ENCODE assay signal across 20 cellular contexts in the genomic region with DNA sequence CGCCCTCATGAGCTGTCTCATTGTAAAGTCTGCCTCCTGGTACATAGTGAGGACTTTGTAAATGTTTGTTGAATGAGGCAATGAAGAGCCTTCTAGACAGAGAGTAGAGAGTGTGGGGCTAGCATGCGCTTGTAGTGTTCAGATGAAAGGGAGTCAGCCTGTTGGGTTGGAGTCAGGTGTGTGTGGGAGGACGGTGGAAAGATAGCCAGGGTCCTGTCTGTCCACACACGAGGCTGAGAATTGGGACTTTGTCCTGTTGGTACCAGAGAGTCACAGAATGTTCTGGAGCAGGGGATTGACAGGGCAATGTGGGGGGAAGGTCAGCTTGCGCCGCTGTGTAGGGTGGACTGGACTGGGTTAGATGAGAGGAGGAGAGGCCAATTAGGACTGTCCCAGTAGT. TPM values are rescaled to one million over a fixed set of nuclear protein-coding genes. Genes with fewer than 3 reads are reported as not detected.
A peak's percentile ranks its signal among the peaks of the same experiment; 100 is the strongest.
DNase-seq lines count a peak whose midpoint lies in the region; ATAC-seq, FAIRE-seq and TF ChIP-seq lines count a peak whose summit lies in the region.
"Had no signal": no experiment of that assay in that cellular context is flagged by ENCODE, and none has a peak within 500 bp of the region (broad histone marks: within the 10 kb centered on the region; RNA-seq: fewer than 3 reads in every experiment).

No MANE protein-coding gene starts in this region.

- DNase-seq in Caco-2 (no peak), K562 (ENCODE audit: extremely low read depth in 1 of 4, low spot score in 3 of 4) (no peak), HepG2 (ENCODE audit: low spot score) (peak; percentile 65), type B pancreatic cell (ENCODE audit: extremely low spot score, unreplicated experiment) (no peak), activated gamma-delta T cell (lab: John Stamatoyannopoulos, UW) (no peak), omental fat pad (ENCODE audit: low spot score) (no peak)
- no peak for DNase-seq in CD8-positive, alpha-beta memory T cell
- DNase-seq: 8988T; ACHN; CD4-positive, CD25-positive, alpha-beta regulatory T cell; DMS153; DMS79 treated with DMSO at 0.1 percent for 48 hours; EL; GM23248; H7 had no signal

- POLR2A ChIA-PET in Caco-2 (lab: Charles Lee) (no interaction called here), K562 (lab: Yijun Ruan, JAX) (no interaction called here), HepG2 (lab: Yijun Ruan, JAX) (no interaction called here)
- POLR2A ChIA-PET in CD8-positive, alpha-beta memory T cell (lab: Charles Lee): no interaction called here

- H3K4me1 Mint-ChIP-seq in Caco-2 (ENCODE audit: low read depth, unreplicated experiment) (peaks cover 15% of the 10 kb centered on the region), type B pancreatic cell (ENCODE audit: unreplicated experiment) (peaks cover 34% of the 10 kb centered on the region)
- H3K4me1 Mint-ChIP-seq in CD8-positive, alpha-beta memory T cell: no peaks in the 10 kb centered on the region
- H3K4me1 Mint-ChIP-seq: CD4-positive, CD25-positive, alpha-beta regulatory T cell had no signal

- no peaks in the 10 kb centered on the region for H3K36me3 ChIP-seq in Caco-2 (ENCODE audit: control insufficient read depth, insufficient read depth, low read length)
- H3K36me3 ChIP-seq in K562 (ENCODE audit: control insufficient read depth, insufficient read depth, low read length): no peaks in the 10 kb centered on the region
- H3K36me3 ChIP-seq in HepG2 (replicated peaks in 1 of 2; ENCODE audit: control insufficient read depth in 1 of 2, insufficient read depth in 2 of 2, low read length in 2 of 2): no peaks in the 10 kb centered on the region
- H3K36me3 ChIP-seq in CD8-positive, alpha-beta memory T cell (ENCODE audit: insufficient read depth, low read length): no peaks in the 10 kb centered on the region
- H3K36me3 ChIP-seq: BLaER1 treated with 17β-estradiol and CSF1 and Interleukin-3, amounts not matched to agents 10 nM and 100 nM had no signal

- H2AFZ ChIP-seq in K562 (ENCODE audit: low read depth, low read length): no peak overlapping the region
- H2AFZ ChIP-seq in HepG2 (ENCODE audit: low read length): no peak overlapping the region
- H2AFZ ChIP-seq: GM23248 had no signal

- no peaks in the 10 kb centered on the region for H3K79me2 ChIP-seq in K562 (ENCODE audit: control insufficient read depth, insufficient read depth, low read length)
- H3K79me2 ChIP-seq in HepG2 (ENCODE audit: insufficient read depth, low read length): no peaks in the 10 kb centered on the region

- no peak for TF ChIP-seq CTCF in Caco-2 (IDR thresholded peaks at IDR 0.05; ENCODE audit: insufficient read depth in 1 of 2, low read depth in 1 of 2, low read length in 1 of 2, severe bottlenecking in 1 of 2, unreplicated experiment in 1 of 2)
- no peak for TF ChIP-seq CTCF in K562 (IDR thresholded peaks at IDR 0.05 in 2 of 3, conservative IDR thresholded peaks at IDR 0.05 in 1 of 3; ENCODE audit: insufficient read depth in 2 of 3, low read depth in 1 of 3, low read length in 3 of 3)
- TF ChIP-seq CTCF in HepG2 (CRISPR knock-in tag; IDR thresholded peaks at IDR 0.05): no peak
- no peak for TF ChIP-seq CTCF in type B pancreatic cell (conservative IDR thresholded peaks at IDR 0.05)
- no peak for TF ChIP-seq CTCF in omental fat pad (IDR thresholded peaks at IDR 0.05)

- FAIRE-seq in K562 (lab: Jason Lieb, UNC) (no peak), HepG2 (lab: Jason Lieb, UNC) (no peak)
- FAIRE-seq: D721Med, G401.6, GM12891 had no signal

- H3K4me3 ChIP-seq in Caco-2 (ENCODE audit: low read depth, low read length) (no peak overlapping the region), K562 (no peak overlapping the region), HepG2 (replicated peaks in 1 of 3; ENCODE audit: insufficient read depth in 1 of 3, low read depth in 2 of 3, low read length in 3 of 3) (peak overlapping the region in 1 of 3 experiments; percentile 2; a peak in 1 of 6 replicates)
- H3K4me3 ChIP-seq in CD8-positive, alpha-beta memory T cell (ENCODE audit: low read length): no peak overlapping the region
- H3K4me3 ChIP-seq: BLaER1 treated with 17β-estradiol and CSF1 and Interleukin-3, amounts not matched to agents 10 nM and 100 nM; GM23248 had no signal

- TF ChIP-seq POLR2A in K562 (conservative IDR thresholded peaks at IDR 0.05) (no peak), HepG2 (IDR thresholded peaks at IDR 0.05; ENCODE audit: insufficient read depth in 1 of 2, low read depth in 2 of 2, low read length in 2 of 2) (no peak)

- peak overlapping the region; percentile 57 for H3K27ac Mint-ChIP-seq in Caco-2 (ENCODE audit: unreplicated experiment)
- H3K27ac Mint-ChIP-seq in type B pancreatic cell: peak overlapping the region; percentile 23
- H3K27ac Mint-ChIP-seq in CD8-positive, alpha-beta memory T cell: no peak overlapping the region
- H3K27ac Mint-ChIP-seq: CD4-positive, CD25-positive, alpha-beta regulatory T cell had no signal

- peak; percentile 23; the same call in 2 of the 3 replicates for ATAC-seq in K562
- ATAC-seq in HepG2: peak; percentile 58
- ATAC-seq in omental fat pad (ENCODE audit: low FRiP score): no peak

- intact Hi-C loops in Caco-2 (cut with micrococcal nuclease; ENCODE audit: unreplicated experiment) (no loop called here), K562 (cut with micrococcal nuclease) (no loop called here), HepG2 (cut with micrococcal nuclease; ENCODE audit: unreplicated experiment) (loop anchor here (2.0 to 5.0 kb wide), 3 partner anchors 17 to 114 kb away; no protein-coding TSS in a partner anchor)

- H3K36me3 Mint-ChIP-seq in Caco-2 (ENCODE audit: insufficient read depth, unreplicated experiment) (no peaks in the 10 kb centered on the region), type B pancreatic cell (no peaks in the 10 kb centered on the region)
- H3K36me3 Mint-ChIP-seq in CD8-positive, alpha-beta memory T cell: no peaks in the 10 kb centered on the region
- H3K36me3 Mint-ChIP-seq: CD4-positive, CD25-positive, alpha-beta regulatory T cell; IgD-negative memory B cell had no signal

- H4K20me1 ChIP-seq in K562 (replicated peaks; ENCODE audit: control insufficient read depth, insufficient read depth, low read length): no peaks in the 10 kb centered on the region
- H4K20me1 ChIP-seq in HepG2 (ENCODE audit: insufficient read depth, low read length): no peaks in the 10 kb centered on the region
- H4K20me1 ChIP-seq: BLaER1 treated with 17β-estradiol and CSF1 and Interleukin-3, amounts not matched to agents 10 nM and 100 nM had no signal

- H3K4me1 ChIP-seq in Caco-2 (0 out of 2 replicates have a peak, but pooled peaks cover 8% of the 10 kb centered on the region), K562 (replicated peaks in 1 of 2; ENCODE audit: control insufficient read depth in 2 of 2, insufficient read depth in 2 of 2, low read length in 2 of 2) (peaks cover 0 to 5% of the 10 kb centered on the region in 2 experiments; a peak in 2 of 5 replicates), HepG2 (ENCODE audit: insufficient read depth, low read length) (peaks cover 59% of the 10 kb centered on the region)
- no peaks in the 10 kb centered on the region for H3K4me1 ChIP-seq in CD8-positive, alpha-beta memory T cell (ENCODE audit: insufficient read depth, low read length)

- H3K27ac ChIP-seq in K562 (ENCODE audit: extremely low read depth, low read depth, low read length) (no peak overlapping the region), HepG2 (ENCODE audit: extremely low read length, insufficient read depth, low read length) (no peak overlapping the region)
- no peak overlapping the region for H3K27ac ChIP-seq in CD8-positive, alpha-beta memory T cell (ENCODE audit: low read depth, low read length)
- H3K27ac ChIP-seq: BLaER1 treated with 17β-estradiol and CSF1 and Interleukin-3, amounts not matched to agents 10 nM and 100 nM; GM23248 had no signal

- H3K27me3 Mint-ChIP-seq in Caco-2 (ENCODE audit: insufficient read depth, unreplicated experiment) (no peaks in the 10 kb centered on the region), type B pancreatic cell (peaks cover 3% of the 10 kb centered on the region)
- H3K27me3 Mint-ChIP-seq in CD8-positive, alpha-beta memory T cell: peaks cover 9 to 23% of the 10 kb centered on the region in 2 donors

- BruUV-seq in Caco-2 (replicated peaks; lab: Mats Ljungman, UMichigan) (no TSS peak), K562 (replicated peaks; lab: Mats Ljungman, UMichigan) (no TSS peak), HepG2 (replicated peaks; lab: Mats Ljungman, UMichigan) (no TSS peak)

- no peaks in the 10 kb centered on the region for H3K9me1 ChIP-seq in K562 (ENCODE audit: control insufficient read depth, insufficient read depth, low read length)

- H3K9me3 ChIP-seq in Caco-2 (no peaks in the 10 kb centered on the region), K562 (replicated peaks; ENCODE audit: control insufficient read depth, insufficient read depth, low read depth, low read length) (no peaks in the 10 kb centered on the region), HepG2 (ENCODE audit: low read length) (no peaks in the 10 kb centered on the region)
- H3K9me3 ChIP-seq in CD8-positive, alpha-beta memory T cell (ENCODE audit: low read length): no peaks in the 10 kb centered on the region
- H3K9me3 ChIP-seq: BLaER1 treated with 17β-estradiol and CSF1 and Interleukin-3, amounts not matched to agents 10 nM and 100 nM had no signal

- H3K4me3 Mint-ChIP-seq in Caco-2 (ENCODE audit: unreplicated experiment) (no peak overlapping the region), type B pancreatic cell (no peak overlapping the region)
- H3K4me3 Mint-ChIP-seq in CD8-positive, alpha-beta memory T cell: no peak overlapping the region
- H3K4me3 Mint-ChIP-seq: CD4-positive, CD25-positive, alpha-beta regulatory T cell; IgD-negative memory B cell had no signal

- 42% methylated on average over 6 of the region's 6 CpGs for WGBS in K562 (ENCODE audit: insufficient coverage, low coverage, missing lambda C conversion rate)
- 28% methylated on average over 6 of the region's 6 CpGs for WGBS in HepG2 (ENCODE audit: low lambda C conversion rate)

- H3K9ac ChIP-seq in K562 (ENCODE audit: insufficient read depth in 1 of 2, low read depth in 2 of 2, low read length in 2 of 2) (no peak overlapping the region), HepG2 (ENCODE audit: insufficient read depth, low read depth, low read length) (no peak overlapping the region)
- H3K9ac ChIP-seq: BLaER1 treated with 17β-estradiol and CSF1 and Interleukin-3, amounts not matched to agents 10 nM and 100 nM; GM23248 had no signal

- in situ Hi-C loops in K562 (cut with MboI) (no loop called here), HepG2 (cut with HindIII; ENCODE audit: extremely low pct_ligation_motif_present, low pct_unique_long_range_greater_than_20kb) (no loop called here)

- no peak for TF ChIP-seq RAD21 in K562 (CRISPR knock-in tag; conservative IDR thresholded peaks at IDR 0.05 in 1 of 2, IDR thresholded peaks at IDR 0.05 in 1 of 2)
- TF ChIP-seq RAD21 in HepG2 (CRISPR knock-in tag; IDR thresholded peaks at IDR 0.05): no peak

- TF ChIP-seq EP300 in K562 (IDR thresholded peaks at IDR 0.05; ENCODE audit: low read length) (no peak), HepG2 (IDR thresholded peaks at IDR 0.05; ENCODE audit: low read depth in 2 of 2, low read length in 2 of 2) (0 out of 4 replicates have a peak, but pooled peaks of 1 of the 2 experiments have one; percentile 4), HepG2 (CRISPR knock-in tag; IDR thresholded peaks at IDR 0.05; ENCODE audit: borderline replicate concordance) (0 out of 2 replicates have a peak, but pooled peaks have one; percentile 46)

- H3K4me2 ChIP-seq in K562 (ENCODE audit: insufficient read depth, low read length): no peak overlapping the region
- peak overlapping the region; percentile 49 for H3K4me2 ChIP-seq in HepG2 (ENCODE audit: low read depth, low read length)
- H3K4me2 ChIP-seq: BLaER1 treated with 17β-estradiol and CSF1 and Interleukin-3, amounts not matched to agents 10 nM and 100 nM had no signal

- no peaks in the 10 kb centered on the region for H3K27me3 ChIP-seq in Caco-2 (replicated peaks; ENCODE audit: control insufficient read depth, insufficient read depth, low read length)
- peaks cover 34 to 56% of the 10 kb centered on the region in 2 experiments for H3K27me3 ChIP-seq in K562 (ENCODE audit: control insufficient read depth in 2 of 2, insufficient read depth in 2 of 2, low read length in 2 of 2)
- H3K27me3 ChIP-seq in HepG2 (ENCODE audit: control insufficient read depth in 1 of 2, insufficient read depth in 2 of 2, low read length in 2 of 2): peaks cover 5 to 20% of the 10 kb centered on the region in 2 experiments; a peak in 4 of 5 replicates
- H3K27me3 ChIP-seq in CD8-positive, alpha-beta memory T cell (ENCODE audit: insufficient read depth, low read length, poor library complexity, severe bottlenecking): peaks cover 3% of the 10 kb centered on the region
- H3K27me3 ChIP-seq: BLaER1 treated with 17β-estradiol and CSF1 and Interleukin-3, amounts not matched to agents 10 nM and 100 nM had no signal

- CTCF ChIA-PET in Caco-2 (lab: Charles Lee) (no interaction called here), K562 (lab: Yijun Ruan, JAX; ENCODE audit: low intra/inter-chr PET ratio) (no interaction called here), HepG2 (lab: Yijun Ruan, JAX; ENCODE audit: low intra/inter-chr PET ratio, low total read pairs) (no interaction called here)
- CTCF ChIA-PET in CD8-positive, alpha-beta memory T cell (lab: Charles Lee): no interaction called here

- H3K9me3 Mint-ChIP-seq in Caco-2 (ENCODE audit: unreplicated experiment) (no peaks in the 10 kb centered on the region), type B pancreatic cell (peaks cover 5% of the 10 kb centered on the region)
- H3K9me3 Mint-ChIP-seq in CD8-positive, alpha-beta memory T cell: peaks cover 0 to 2% (median 0%) of the 10 kb centered on the region in 5 donors
- H3K9me3 Mint-ChIP-seq: CD4-positive, CD25-positive, alpha-beta regulatory T cell; IgD-negative memory B cell had no signal

RNA-seq across cellular contexts. Expression of a gene that starts 58.6 kb away (rescaled TPM):
- 34.2 and 36.1 TPM in 2 replicates for total RNA-seq in Caco-2 (2022)
- 41.8 and 105 TPM in 2 replicates for total RNA-seq in K562 (2011; cell fraction: chromatin; rRNA removed; ENCODE audit: low replicate concordance)
- 33.6 and 35.4 TPM in 2 replicates for total RNA-seq in K562 (2011; cell fraction: nucleolus; rRNA removed)
- 32.4 and 48.0 TPM in 2 replicates for total RNA-seq in K562 (2011; cell fraction: nucleoplasm; rRNA removed)
- total RNA-seq in K562 (2014; rRNA removed): 52.8 and 129 TPM in 2 replicates
- total RNA-seq in K562 (2014; rRNA removed; fragmentation: Illumina TruSeq; extraction: Trizol): 52.2 and 55.1 TPM in 2 replicates
- 56.1 and 65.9 TPM in 2 replicates for total RNA-seq in K562 (2015; rRNA removed; fragmentation: Illumina TruSeq; extraction: Trizol)
- total RNA-seq in K562 (2021): 48.6 TPM in 2 replicates
- 24.9 and 25.8 TPM in 2 replicates for polyA plus RNA-seq in K562 (2011; rRNA removed)
- 30.6 and 33.9 TPM in 2 replicates for polyA plus RNA-seq in K562 (2011; cell fraction: cytosol; rRNA removed)
- 80.1 and 82.5 TPM in 2 replicates for polyA plus RNA-seq in K562 (2011; cell fraction: nucleus; rRNA removed)
- 36.3 and 43.3 TPM in 2 replicates for polyA plus RNA-seq in K562 (2012)
- 66.3 and 73.1 TPM in 2 replicates for polyA plus RNA-seq in K562 (2014; fragmentation: Illumina TruSeq; extraction: Trizol)
- 100 to 1,000 TPM in 1 of 2 experiments, 10 to 100 TPM in 1; 51.7 to 101 TPM for polyA plus RNA-seq in K562 (2014; fragmentation: Nextera tagmentation; extraction: Ambion mirVana)
- polyA plus RNA-seq in K562 (2014; rRNA removed): 43.6 and 46.2 TPM in 2 replicates
- polyA minus RNA-seq in K562 (2011; rRNA and poly(A)+ RNA removed): 32.5 and 38.9 TPM in 2 replicates
- polyA minus RNA-seq in K562 (2011; cell fraction: cytosol; rRNA and poly(A)+ RNA removed): 12.7 and 25.0 TPM in 2 replicates
- 36.8 and 46.4 TPM in 2 replicates for polyA minus RNA-seq in K562 (2011; cell fraction: nucleus; rRNA and poly(A)+ RNA removed)
- 37.8 and 45.7 TPM in 2 replicates for total RNA-seq in HepG2 (2016; rRNA removed; fragmentation: Illumina TruSeq; extraction: Trizol)
- 9.0 and 10.4 TPM in 2 replicates for total RNA-seq in HepG2 (2016; cell fraction: cytosol; rRNA removed; fragmentation: Illumina TruSeq; extraction: Trizol; ENCODE audit: low read depth)
- total RNA-seq in HepG2 (2016; cell fraction: insoluble cytoplasmic fraction; rRNA removed; fragmentation: Illumina TruSeq; extraction: Trizol): 39.9 and 45.0 TPM in 2 replicates
- total RNA-seq in HepG2 (2016; cell fraction: membrane; rRNA removed; fragmentation: Illumina TruSeq; extraction: Trizol): 17.4 and 18.1 TPM in 2 replicates
- total RNA-seq in HepG2 (2016; cell fraction: nucleus; rRNA removed; fragmentation: Illumina TruSeq; extraction: Trizol): 34.6 and 34.9 TPM in 2 replicates
- 9.1 and 9.4 TPM in 2 replicates for polyA plus RNA-seq in HepG2 (2011; rRNA removed)
- 9.0 and 9.4 TPM in 2 replicates for polyA plus RNA-seq in HepG2 (2011; cell fraction: cytosol; rRNA removed)
- polyA plus RNA-seq in HepG2 (2011; cell fraction: nucleus; rRNA removed): 40.2 and 43.0 TPM in 2 replicates
- 21.2 and 21.9 TPM in 2 replicates for polyA plus RNA-seq in HepG2 (2012)
- 3.1 and 3.2 TPM in 2 replicates for polyA plus RNA-seq in HepG2 (2016; cell fraction: cytosol; fragmentation: Illumina TruSeq; extraction: Trizol; ENCODE audit: low read depth)
- 42.5 and 43.5 TPM in 2 replicates for polyA plus RNA-seq in HepG2 (2016; cell fraction: insoluble cytoplasmic fraction; fragmentation: Illumina TruSeq; extraction: Trizol; ENCODE audit: low read depth)
- 7.3 and 8.5 TPM in 2 replicates for polyA plus RNA-seq in HepG2 (2016; cell fraction: membrane; fragmentation: Illumina TruSeq; extraction: Trizol; ENCODE audit: low read depth)
- polyA plus RNA-seq in HepG2 (2016; cell fraction: nucleus; fragmentation: Illumina TruSeq; extraction: Trizol; ENCODE audit: insufficient read depth, low read depth): 47.3 and 58.2 TPM in 2 replicates
- polyA minus RNA-seq in HepG2 (2011; rRNA and poly(A)+ RNA removed; ENCODE audit: low replicate concordance): 12.4 and 18.6 TPM in 2 replicates
- 5.8 and 6.5 TPM in 2 replicates for polyA minus RNA-seq in HepG2 (2011; cell fraction: cytosol; rRNA and poly(A)+ RNA removed)
- polyA minus RNA-seq in HepG2 (2011; cell fraction: nucleus; rRNA and poly(A)+ RNA removed): 28.8 and 43.3 TPM in 2 replicates
- 20.1 and 24.0 TPM in 2 replicates for total RNA-seq in type B pancreatic cell (ENCODE audit: low replicate concordance)
- total RNA-seq in CD8-positive, alpha-beta memory T cell: 10 to 100 TPM; 59.4 to 63.8 TPM
- polyA plus RNA-seq in CD8-positive, alpha-beta memory T cell: 23.7 TPM
- total RNA-seq in omental fat pad: 10 to 100 TPM; 18.1 to 44.8 (median 23.7) TPM

RNA-seq across cellular contexts. Expression of a gene that starts 58.7 kb away (rescaled TPM):
- total RNA-seq in Caco-2 (2022) (0.26 and 0.59 TPM in 2 replicates), K562 (2014; rRNA removed) (0.18 and 0.20 TPM in 2 replicates), K562 (2014; rRNA removed; fragmentation: Illumina TruSeq; extraction: Trizol) (0.16 and 0.18 TPM in 2 replicates), K562 (2015; rRNA removed; fragmentation: Illumina TruSeq; extraction: Trizol) (0.11 and 0.14 TPM in 2 replicates), K562 (2021) (0.11 and 0.33 TPM in 2 replicates), HepG2 (2016; rRNA removed; fragmentation: Illumina TruSeq; extraction: Trizol) (0.15 TPM in 1 of 2 replicates, not detected in the other), type B pancreatic cell (ENCODE audit: low replicate concordance) (0.19 TPM in 1 of 2 replicates, not detected in the other), omental fat pad (not detected)
- total RNA-seq in K562 (2011; cell fraction: chromatin; rRNA removed; ENCODE audit: low replicate concordance): 0.48 and 1.2 TPM in 2 replicates
- total RNA-seq in K562 (2011; cell fraction: nucleolus; rRNA removed): 1.2 and 1.8 TPM in 2 replicates
- total RNA-seq in K562 (2011; cell fraction: nucleoplasm; rRNA removed): 1.5 and 3.0 TPM in 2 replicates
- polyA plus RNA-seq in K562 (2011; rRNA removed) (0.13 TPM in 1 of 2 replicates, not detected in the other), K562 (2014; fragmentation: Illumina TruSeq; extraction: Trizol) (not detected in 2 replicates), K562 (2014; fragmentation: Nextera tagmentation; extraction: Ambion mirVana) (not detected), K562 (2014; rRNA removed) (0.04 TPM in 1 of 2 replicates, not detected in the other), HepG2 (2011; rRNA removed) (0.01 and 0.03 TPM in 2 replicates)
- 0.07 TPM in 1 of 2 replicates, not detected in the other for polyA plus RNA-seq in K562 (2011; cell fraction: cytosol; rRNA removed)
- 0.32 and 0.37 TPM in 2 replicates for polyA plus RNA-seq in K562 (2011; cell fraction: nucleus; rRNA removed)
- 0.04 and 0.21 TPM in 2 replicates for polyA plus RNA-seq in K562 (2012)
- polyA minus RNA-seq in K562 (2011; rRNA and poly(A)+ RNA removed): 0.09 and 0.21 TPM in 2 replicates
- polyA minus RNA-seq in K562 (2011; cell fraction: cytosol; rRNA and poly(A)+ RNA removed): 0.36 TPM in 1 of 2 replicates, not detected in the other
- 1.6 and 2.0 TPM in 2 replicates for polyA minus RNA-seq in K562 (2011; cell fraction: nucleus; rRNA and poly(A)+ RNA removed)
- total RNA-seq in HepG2 (2016; cell fraction: cytosol; rRNA removed; fragmentation: Illumina TruSeq; extraction: Trizol; ENCODE audit: low read depth): 0.18 and 0.61 TPM in 2 replicates
- total RNA-seq in HepG2 (2016; cell fraction: insoluble cytoplasmic fraction; rRNA removed; fragmentation: Illumina TruSeq; extraction: Trizol): 0.17 TPM in 1 of 2 replicates, not detected in the other
- 0.15 and 0.28 TPM in 2 replicates for total RNA-seq in HepG2 (2016; cell fraction: membrane; rRNA removed; fragmentation: Illumina TruSeq; extraction: Trizol)
- 0.16 TPM in 1 of 2 replicates, not detected in the other for total RNA-seq in HepG2 (2016; cell fraction: nucleus; rRNA removed; fragmentation: Illumina TruSeq; extraction: Trizol)
- not detected in 2 replicates for polyA plus RNA-seq in HepG2 (2011; cell fraction: cytosol; rRNA removed)
- 0.03 TPM in 1 of 2 replicates, not detected in the other for polyA plus RNA-seq in HepG2 (2011; cell fraction: nucleus; rRNA removed)
- polyA plus RNA-seq in HepG2 (2012): not detected in 2 replicates
- not detected in 2 replicates for polyA plus RNA-seq in HepG2 (2016; cell fraction: cytosol; fragmentation: Illumina TruSeq; extraction: Trizol; ENCODE audit: low read depth)
- polyA plus RNA-seq in HepG2 (2016; cell fraction: insoluble cytoplasmic fraction; fragmentation: Illumina TruSeq; extraction: Trizol; ENCODE audit: low read depth): 0.08 and 0.11 TPM in 2 replicates
- not detected in 2 replicates for polyA plus RNA-seq in HepG2 (2016; cell fraction: membrane; fragmentation: Illumina TruSeq; extraction: Trizol; ENCODE audit: low read depth)
- polyA plus RNA-seq in HepG2 (2016; cell fraction: nucleus; fragmentation: Illumina TruSeq; extraction: Trizol; ENCODE audit: insufficient read depth, low read depth): 0.25 TPM in 1 of 2 replicates, not detected in the other
- 0.28 and 0.61 TPM in 2 replicates for polyA minus RNA-seq in HepG2 (2011; rRNA and poly(A)+ RNA removed; ENCODE audit: low replicate concordance)
- not detected in 2 replicates for polyA minus RNA-seq in HepG2 (2011; cell fraction: cytosol; rRNA and poly(A)+ RNA removed)
- 0.39 and 0.62 TPM in 2 replicates for polyA minus RNA-seq in HepG2 (2011; cell fraction: nucleus; rRNA and poly(A)+ RNA removed)
- total RNA-seq in CD8-positive, alpha-beta memory T cell: under 1 TPM in 1 of 2 experiments, not detected in 1; 0.18 TPM
- polyA plus RNA-seq in CD8-positive, alpha-beta memory T cell: not detected
- total RNA-seq: GM23248 had no signal
- polyA plus RNA-seq: GM23248, IgD-negative memory B cell had no signal

Comparison
In these comparisons a context has a peak if more than half of its experiments do, and no peak if none do; other contexts are left out.
1. H3K27ac Mint-ChIP-seq: peak in Caco-2 (single experiment) and type B pancreatic cell (single experiment); none in CD8-positive, alpha-beta memory T cell (0 of 8).